ENCODE assay signal across 32 cellular contexts in genomic region chr10:42419789-42420188, GRCh38.
"Had no signal": no experiment of that assay in that cellular context is flagged by ENCODE, and none has a peak within 500 bp of the region (broad histone marks: within the 10 kb centered on the region; RNA-seq: fewer than 3 reads in every experiment).

No MANE protein-coding gene starts in this region.

- FAIRE-seq: RCC 7860 had no signal

- H3K27me3 ChIP-seq: MG63, SJSA1 had no signal

- ATAC-seq: Panc1 had no signal

- H2AFZ ChIP-seq: PC-9 had no signal

- H3K4me2 ChIP-seq: PC-9, SK-N-SH had no signal

- H3K27ac ChIP-seq: PC-9, SJSA1 had no signal

- H3K4me3 ChIP-seq: MG63, PC-9, SJSA1 had no signal

- H3K4me1 ChIP-seq: SJSA1 had no signal

- H3K36me3 ChIP-seq: MG63, SJSA1 had no signal

- DNase-seq: MG63, NCI-H1048, NCI-H1092 treated with DMSO at 0.1 percent for 48 hours, NCI-H1105 treated with DMSO at 0.1 percent for 48 hours, NCI-H1417, NCI-H1436, NCI-H146, NCI-H1694, NCI-H187, NCI-H1930, NCI-H2029 treated with DMSO at 0.1 percent for 48 hours, NCI-H2081 treated with DMSO at 0.1 percent for 48 hours, NCI-H2107, NCI-H2171, NCI-H226, NCI-H446 treated with DMSO at 0.1 percent for 48 hours, NCI-H510A, NCI-H524, NCI-H526, NCI-H69, NCI-H748 treated with DMSO at 0.1 percent for 48 hours, NCI-H82, PC-9, Right ventricle myocardium superior, RPMI8226, SHP77 treated with DMSO at 0.1 percent for 48 hours, SK-N-SH, SW 1271, T-helper 1 cell had no signal

- H3K9ac ChIP-seq: SK-N-SH had no signal

- H3K9me3 ChIP-seq: MG63, SJSA1, SK-N-SH had no signal
